ENCODE assay signal across 8 cellular contexts in the genomic region with DNA sequence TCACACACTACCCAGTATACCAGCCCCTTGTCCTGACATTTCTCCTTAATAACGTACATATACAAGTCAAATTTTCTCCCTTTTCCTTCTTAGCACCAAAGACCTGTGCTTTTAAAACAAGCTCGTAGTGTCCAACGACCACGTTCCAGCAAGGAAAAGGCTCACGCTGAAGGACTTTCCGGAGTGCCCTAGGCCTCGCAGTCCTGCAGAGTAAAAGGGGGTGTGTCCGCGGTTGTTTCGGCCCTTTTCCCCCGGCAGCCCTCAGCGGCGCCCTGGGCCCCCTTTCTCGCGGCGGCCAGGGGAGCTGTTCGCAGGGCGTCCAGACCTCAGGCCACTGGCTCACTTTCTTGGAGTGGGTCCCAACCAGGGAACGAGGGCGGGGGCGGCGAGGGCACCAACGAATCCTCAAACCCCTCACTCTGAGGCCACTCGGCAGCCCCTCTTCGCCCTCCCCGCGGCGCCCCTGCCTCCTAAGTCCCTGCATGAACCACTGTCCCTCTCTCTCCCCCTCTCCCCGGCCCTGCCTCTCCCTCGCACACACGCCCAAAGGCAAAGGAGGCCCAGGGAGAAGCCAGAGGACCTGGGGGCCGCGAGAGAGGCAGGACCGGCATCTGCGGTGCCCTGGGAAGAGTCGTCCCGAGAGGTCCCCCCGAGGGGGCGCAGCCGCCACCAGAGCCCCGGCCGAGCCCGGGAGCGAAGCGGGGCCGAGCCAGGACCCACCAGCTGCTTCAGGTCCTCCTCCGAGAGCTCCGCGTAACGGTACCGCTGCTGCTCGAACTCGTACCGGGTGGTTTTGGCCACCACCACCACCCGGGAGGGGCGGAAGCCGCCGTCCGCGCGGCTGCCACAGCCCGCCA. TPM values are rescaled to one million over a fixed set of nuclear protein-coding genes. Genes with fewer than 3 reads are reported as not detected.
A peak's percentile ranks its signal among the peaks of the same experiment; 100 is the strongest.
DNase-seq lines count a peak whose midpoint lies in the region; ATAC-seq and TF ChIP-seq lines count a peak whose summit lies in the region.

No MANE protein-coding gene starts in this region.

- no peak for TF ChIP-seq CTCF in osteocyte (IDR thresholded peaks at IDR 0.05)

- H3K36me3 Mint-ChIP-seq in activated naive CD8-positive, alpha-beta T cell treated with anti-CD3 and anti-CD28 coated beads, Interleukin-2, amount 10 ng/mL, durations not matched to agents 7 days and 5 days, result peaks cover 2% of the 10 kb centered on the region
- H3K36me3 Mint-ChIP-seq in osteocyte (ENCODE audit: unreplicated experiment), result no peaks in the 10 kb centered on the region

- peaks cover 25% of the 10 kb centered on the region for H3K4me1 ChIP-seq in HUES48 (ENCODE audit: control insufficient read depth, insufficient read depth, low read length)
- peaks cover 18% of the 10 kb centered on the region for H3K4me1 ChIP-seq in SJCRH30
- peaks cover 3% of the 10 kb centered on the region for H3K4me1 ChIP-seq in urinary bladder (ENCODE audit: insufficient read depth)

- H3K4me1 Mint-ChIP-seq in activated naive CD8-positive, alpha-beta T cell treated with anti-CD3 and anti-CD28 coated beads, Interleukin-2, amount 10 ng/mL, durations not matched to agents 7 days and 5 days, result peaks cover 18% of the 10 kb centered on the region
- peaks cover 32% of the 10 kb centered on the region for H3K4me1 Mint-ChIP-seq in osteocyte (ENCODE audit: unreplicated experiment)

- peak overlapping the region; percentile 82 for H3K4me3 Mint-ChIP-seq in activated naive CD8-positive, alpha-beta T cell treated with anti-CD3 and anti-CD28 coated beads, Interleukin-2, amount 10 ng/mL, durations not matched to agents 7 days and 5 days
- peak overlapping the region; percentile 86 for H3K4me3 Mint-ChIP-seq in osteocyte (ENCODE audit: unreplicated experiment)

- POLR2A ChIA-PET in activated naive CD8-positive, alpha-beta T cell treated with anti-CD3 and anti-CD28 coated beads, Interleukin-2, amount 10 ng/mL, durations not matched to agents 7 days and 5 days (lab: Charles Lee), result interaction anchor here (1.0 to 4.0 kb wide), 2 partner anchors 90 to 180 kb away, joined by 7 to 36 read pairs; a partner anchor contains a TSS

- H3K27ac ChIP-seq in HUES48 (ENCODE audit: low read depth, low read length) (peak overlapping the region; percentile 80), SJCRH30 (peak overlapping the region; percentile 81), urinary bladder (ENCODE audit: low read depth) (peak overlapping the region; percentile 99)

- peak overlapping the region; percentile 80 for H3K27ac Mint-ChIP-seq in activated naive CD8-positive, alpha-beta T cell treated with anti-CD3 and anti-CD28 coated beads, Interleukin-2, amount 10 ng/mL, durations not matched to agents 7 days and 5 days
- H3K27ac Mint-ChIP-seq in osteocyte (ENCODE audit: unreplicated experiment), result peak overlapping the region; percentile 89

- intact Hi-C loops in Right ventricle myocardium superior (cut with DNase I), result no loop called here

- peak; percentile 29 for DNase-seq in DMS53 treated with DMSO at 0.1 percent for 48 hours (lab: John Stamatoyannopoulos, UW; ENCODE audit: unreplicated experiment)
- peak; percentile 81 to 84 for DNase-seq in SJCRH30
- no peak for DNase-seq in activated naive CD8-positive, alpha-beta T cell treated with anti-CD3 and anti-CD28 coated beads, Interleukin-2, amount 10 ng/mL, durations not matched to agents 7 days and 5 days
- peak; percentile 74 for DNase-seq in Right ventricle myocardium superior
- peak; percentile 87 for DNase-seq in osteocyte (ENCODE audit: extremely low spot score, unreplicated experiment)

- no peaks in the 10 kb centered on the region for H3K27me3 Mint-ChIP-seq in activated naive CD8-positive, alpha-beta T cell treated with anti-CD3 and anti-CD28 coated beads, Interleukin-2, amount 10 ng/mL, durations not matched to agents 7 days and 5 days
- no peaks in the 10 kb centered on the region for H3K27me3 Mint-ChIP-seq in osteocyte (ENCODE audit: unreplicated experiment)

- H3K36me3 ChIP-seq in HUES48 (ENCODE audit: control insufficient read depth, insufficient read depth, low read length) (no peaks in the 10 kb centered on the region), SJCRH30 (no peaks in the 10 kb centered on the region), urinary bladder (ENCODE audit: insufficient read depth) (no peaks in the 10 kb centered on the region)

- H3K4me3 ChIP-seq in HUES48 (ENCODE audit: low read depth, low read length) (peak overlapping the region; percentile 76), SJCRH30 (peak overlapping the region; percentile 68), urinary bladder (ENCODE audit: low read depth, low read length) (peak overlapping the region; percentile 93)

- H3K9me3 ChIP-seq in HUES48 (ENCODE audit: control insufficient read depth, insufficient read depth, low read length), result peaks cover 4% of the 10 kb centered on the region; the same call in 1 of the 2 replicates
- no peaks in the 10 kb centered on the region for H3K9me3 ChIP-seq in SJCRH30 (replicated peaks)

- under 1% methylated on average over 62 of the region's 62 CpGs for WGBS in urinary bladder

- peak overlapping the region; percentile 92 for H3K9ac ChIP-seq in HUES48 (ENCODE audit: low read depth, low read length)

- H3K27me3 ChIP-seq in HUES48 (ENCODE audit: control insufficient read depth, insufficient read depth, low read length), result peaks cover 12% of the 10 kb centered on the region
- H3K27me3 ChIP-seq in SJCRH30, result no peaks in the 10 kb centered on the region

- peak; percentile 24 for ATAC-seq in GM21515 (IDR thresholded peaks at IDR 0.05; ENCODE audit: unreplicated experiment)
- no peak for ATAC-seq in activated naive CD8-positive, alpha-beta T cell treated with anti-CD3 and anti-CD28 coated beads, Interleukin-2, amount 10 ng/mL, durations not matched to agents 7 days and 5 days (ENCODE audit: low read depth)
- peak; percentile 57 for ATAC-seq in Right ventricle myocardium superior (ENCODE audit: poor library complexity)

- H3K9me3 Mint-ChIP-seq in activated naive CD8-positive, alpha-beta T cell treated with anti-CD3 and anti-CD28 coated beads, Interleukin-2, amount 10 ng/mL, durations not matched to agents 7 days and 5 days, result no peaks in the 10 kb centered on the region
- no peaks in the 10 kb centered on the region for H3K9me3 Mint-ChIP-seq in osteocyte (ENCODE audit: unreplicated experiment)

RNA-seq across cellular contexts. Expression of a gene that starts 0.7 kb away (rescaled TPM):
- total RNA-seq in SJCRH30 (2014; rRNA removed; shearing (Covaris generic)), result 42.0 and 49.9 TPM in 2 replicates
- total RNA-seq in activated naive CD8-positive, alpha-beta T cell treated with anti-CD3 and anti-CD28 coated beads, Interleukin-2, amount 10 ng/mL, durations not matched to agents 7 days and 5 days, result 10 to 100 TPM; 16.5 to 17.3 TPM
- total RNA-seq in Right ventricle myocardium superior (37.3 TPM), osteocyte (26.0 and 26.4 TPM in 2 replicates), urinary bladder (63.2 TPM)
- polyA plus RNA-seq in urinary bladder, result 54.5 TPM
